ENCODE assay signal across 12 cellular contexts in the genomic region with DNA sequence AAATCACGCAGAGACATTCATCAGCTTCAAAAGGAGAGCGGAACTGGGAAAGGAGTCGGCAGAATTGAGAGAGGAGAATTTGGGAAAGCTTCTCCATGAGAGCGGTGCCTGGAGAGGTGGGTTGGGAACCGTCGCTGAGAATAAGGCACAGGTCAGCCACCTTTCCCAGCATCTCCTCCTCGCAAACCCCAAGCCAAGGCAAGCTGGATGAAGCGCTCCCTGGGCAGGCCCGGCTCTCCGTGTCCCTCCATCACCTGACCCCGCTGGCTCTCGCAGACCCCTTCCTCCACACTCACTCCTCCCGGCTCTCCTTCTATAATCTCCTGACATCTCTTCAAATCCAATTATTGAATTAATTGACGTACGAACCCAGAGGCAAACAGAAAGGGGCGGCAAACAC. TPM values are rescaled to one million over a fixed set of nuclear protein-coding genes. Genes with fewer than 3 reads are reported as not detected.
DNase-seq lines count a peak whose midpoint lies in the region; ATAC-seq and TF ChIP-seq lines count a peak whose summit lies in the region.
"Had no signal": no experiment of that assay in that cellular context is flagged by ENCODE, and none has a peak within 500 bp of the region (broad histone marks: within the 10 kb centered on the region; RNA-seq: fewer than 3 reads in every experiment).

No MANE protein-coding gene starts in this region.

- no peaks in the 10 kb centered on the region for H3K4me1 ChIP-seq in SK-N-SH (ENCODE audit: control insufficient read depth in 1 of 2, insufficient read depth in 2 of 2, low read depth in 1 of 2, low read length in 1 of 2)

- TF ChIP-seq RAD21 in SK-N-SH (IDR thresholded peaks at IDR 0.05; ENCODE audit: low read length) = no peak

- no peaks in the 10 kb centered on the region for H3K79me2 ChIP-seq in SK-N-SH (ENCODE audit: insufficient read depth)

- H3K9ac ChIP-seq in SK-N-SH = no peak overlapping the region

- H3K27ac Mint-ChIP-seq in activated T-cell treated with anti-CD3 and anti-CD28 coated beads, Interleukin-2, amount 50 U/mL, for 72 hours = no peak overlapping the region
- no peak overlapping the region for H3K27ac Mint-ChIP-seq in activated T-helper 17 cell treated with anti-CD3 and anti-CD28 coated beads, Interleukin-2, amount 50 U/mL, for 72 hours
- H3K27ac Mint-ChIP-seq in stimulated activated memory B cell treated with anti-CD40 and anti-IgM and Interleukin-4, amounts not matched to agents 10 μg/mL and 1 μg/mL and 100 μg/mL, for 72 hours = no peak overlapping the region

- ATAC-seq in activated T-cell treated with anti-CD3 and anti-CD28 coated beads, Interleukin-2, amount 50 U/mL, for 72 hours (replicated peaks in 1 of 2) = no peak
- ATAC-seq in activated T-helper 17 cell treated with anti-CD3 and anti-CD28 coated beads, Interleukin-2, amount 50 U/mL, for 72 hours (replicated peaks) = no peak
- no peak for ATAC-seq in stimulated activated memory B cell treated with anti-CD40 and anti-IgM and Interleukin-4, amounts not matched to agents 10 μg/mL and 1 μg/mL and 100 μg/mL, for 72 hours
- ATAC-seq in GM21526 (IDR thresholded peaks at IDR 0.05; ENCODE audit: low FRiP score, unreplicated experiment) = no peak
- ATAC-seq in HG03342 (IDR thresholded peaks at IDR 0.05; ENCODE audit: unreplicated experiment) = no peak

- no peak overlapping the region for H3K27ac ChIP-seq in SK-N-SH (ENCODE audit: low read depth in 2 of 2, low read length in 1 of 2)

- H3K4me2 ChIP-seq in SK-N-SH = no peak overlapping the region

- 90% methylated on average over 16 of the region's 16 CpGs for WGBS in SK-N-SH (ENCODE audit: low lambda C conversion rate)

- no peak overlapping the region for H3K4me3 ChIP-seq in SK-N-SH (ENCODE audit: low read depth in 2 of 2, low read length in 1 of 2)

- H3K4me1 Mint-ChIP-seq in activated T-cell treated with anti-CD3 and anti-CD28 coated beads, Interleukin-2, amount 50 U/mL, for 72 hours (ENCODE audit: low read depth) = peaks cover 30% of the 10 kb centered on the region
- peaks cover 16% of the 10 kb centered on the region for H3K4me1 Mint-ChIP-seq in activated T-helper 17 cell treated with anti-CD3 and anti-CD28 coated beads, Interleukin-2, amount 50 U/mL, for 72 hours
- peaks cover 36% of the 10 kb centered on the region for H3K4me1 Mint-ChIP-seq in stimulated activated memory B cell treated with anti-CD40 and anti-IgM and Interleukin-4, amounts not matched to agents 10 μg/mL and 1 μg/mL and 100 μg/mL, for 72 hours

- H4K20me1 ChIP-seq in SK-N-SH (ENCODE audit: insufficient read depth) = no peaks in the 10 kb centered on the region

- TF ChIP-seq EP300 in SK-N-SH (IDR thresholded peaks at IDR 0.05; ENCODE audit: borderline replicate concordance in 1 of 2, low read depth in 1 of 2, low read length in 1 of 2) = no peak

- POLR2A ChIA-PET in SK-N-SH (lab: Yijun Ruan, JAX) = no interaction called here

- no peaks in the 10 kb centered on the region for H3K36me3 ChIP-seq in SK-N-SH (replicated peaks in 1 of 2; ENCODE audit: control insufficient read depth in 1 of 2, insufficient read depth in 2 of 2, low read length in 1 of 2)

- H3K27me3 Mint-ChIP-seq in activated T-cell treated with anti-CD3 and anti-CD28 coated beads, Interleukin-2, amount 50 U/mL, for 72 hours (ENCODE audit: low read depth) = peaks cover 69% of the 10 kb centered on the region
- H3K27me3 Mint-ChIP-seq in activated T-helper 17 cell treated with anti-CD3 and anti-CD28 coated beads, Interleukin-2, amount 50 U/mL, for 72 hours = peaks cover 56% of the 10 kb centered on the region
- H3K27me3 Mint-ChIP-seq in stimulated activated memory B cell treated with anti-CD40 and anti-IgM and Interleukin-4, amounts not matched to agents 10 μg/mL and 1 μg/mL and 100 μg/mL, for 72 hours = peaks cover 86% of the 10 kb centered on the region

- no peaks in the 10 kb centered on the region for H3K9me3 Mint-ChIP-seq in activated T-cell treated with anti-CD3 and anti-CD28 coated beads, Interleukin-2, amount 50 U/mL, for 72 hours
- H3K9me3 Mint-ChIP-seq in activated T-helper 17 cell treated with anti-CD3 and anti-CD28 coated beads, Interleukin-2, amount 50 U/mL, for 72 hours = no peaks in the 10 kb centered on the region
- H3K9me3 Mint-ChIP-seq in stimulated activated memory B cell treated with anti-CD40 and anti-IgM and Interleukin-4, amounts not matched to agents 10 μg/mL and 1 μg/mL and 100 μg/mL, for 72 hours = no peaks in the 10 kb centered on the region

- no peaks in the 10 kb centered on the region for H3K9me3 ChIP-seq in SK-N-SH

- no peak for DNase-seq in activated T-cell treated with anti-CD3 and anti-CD28 coated beads, Interleukin-2, amount 50 U/mL, for 72 hours
- DNase-seq in activated T-cell treated with anti-CD3 and anti-CD28 coated beads, Interleukin-2, amount 50 U/mL, for 48 hours = no peak
- DNase-seq in iPS-NIHi11 (ENCODE audit: low spot score) (peak; percentile 52), SK-N-SH (no peak)
- DNase-seq: NCI-H1048 had no signal

- no peaks in the 10 kb centered on the region for H3F3A ChIP-seq in SK-N-SH (replicated peaks; ENCODE audit: insufficient read depth)

- H3K9me2 ChIP-seq in SK-N-SH = no peaks in the 10 kb centered on the region

- H3K36me3 Mint-ChIP-seq in activated T-cell treated with anti-CD3 and anti-CD28 coated beads, Interleukin-2, amount 50 U/mL, for 72 hours (ENCODE audit: insufficient read depth in 2 of 2) = peaks cover 0 to 2% of the 10 kb centered on the region in 2 donors
- H3K36me3 Mint-ChIP-seq in activated T-helper 17 cell treated with anti-CD3 and anti-CD28 coated beads, Interleukin-2, amount 50 U/mL, for 72 hours (ENCODE audit: low read depth) = peaks cover 5% of the 10 kb centered on the region
- no peaks in the 10 kb centered on the region for H3K36me3 Mint-ChIP-seq in stimulated activated memory B cell treated with anti-CD40 and anti-IgM and Interleukin-4, amounts not matched to agents 10 μg/mL and 1 μg/mL and 100 μg/mL, for 72 hours

- H3K4me3 Mint-ChIP-seq in activated T-cell treated with anti-CD3 and anti-CD28 coated beads, Interleukin-2, amount 50 U/mL, for 72 hours = peak overlapping the region; percentile 85 to 86
- peak overlapping the region; percentile 69 for H3K4me3 Mint-ChIP-seq in activated T-helper 17 cell treated with anti-CD3 and anti-CD28 coated beads, Interleukin-2, amount 50 U/mL, for 72 hours
- H3K4me3 Mint-ChIP-seq in stimulated activated memory B cell treated with anti-CD40 and anti-IgM and Interleukin-4, amounts not matched to agents 10 μg/mL and 1 μg/mL and 100 μg/mL, for 72 hours = peak overlapping the region; percentile 63

- TF ChIP-seq CTCF in SK-N-SH (IDR thresholded peaks at IDR 0.05) = no peak

- CTCF ChIA-PET in SK-N-SH (lab: Yijun Ruan, JAX) = interaction anchor here (0.8 to 28.9 kb wide), 4 partner anchors 9 to 152 kb away, joined by 3 to 760 read pairs (median 14); a partner anchor contains a TSS

- H2AFZ ChIP-seq in SK-N-SH (ENCODE audit: low read depth) = no peak overlapping the region

- H3K27me3 ChIP-seq in SK-N-SH (ENCODE audit: insufficient read depth) = peaks cover 46% of the 10 kb centered on the region

TF ChIP-seq in SK-N-SH, 30 proteins besides CTCF, POLR2A, EP300 and RAD21 (continues in another document):
- no peak for TF ChIP-seq RXRA (IDR thresholded peaks at IDR 0.05; ENCODE audit: borderline replicate concordance, low read depth)
- TF ChIP-seq FOSL2 (IDR thresholded peaks at IDR 0.05; ENCODE audit: borderline replicate concordance, low read depth) = no peak
- TF ChIP-seq TEAD4 (IDR thresholded peaks at IDR 0.05; ENCODE audit: borderline replicate concordance, insufficient read depth) = no peak
- TF ChIP-seq NFIC (IDR thresholded peaks at IDR 0.05; ENCODE audit: borderline replicate concordance) = no peak
- TF ChIP-seq JUND (IDR thresholded peaks at IDR 0.05) = no peak
- TF ChIP-seq, protein P1, sequence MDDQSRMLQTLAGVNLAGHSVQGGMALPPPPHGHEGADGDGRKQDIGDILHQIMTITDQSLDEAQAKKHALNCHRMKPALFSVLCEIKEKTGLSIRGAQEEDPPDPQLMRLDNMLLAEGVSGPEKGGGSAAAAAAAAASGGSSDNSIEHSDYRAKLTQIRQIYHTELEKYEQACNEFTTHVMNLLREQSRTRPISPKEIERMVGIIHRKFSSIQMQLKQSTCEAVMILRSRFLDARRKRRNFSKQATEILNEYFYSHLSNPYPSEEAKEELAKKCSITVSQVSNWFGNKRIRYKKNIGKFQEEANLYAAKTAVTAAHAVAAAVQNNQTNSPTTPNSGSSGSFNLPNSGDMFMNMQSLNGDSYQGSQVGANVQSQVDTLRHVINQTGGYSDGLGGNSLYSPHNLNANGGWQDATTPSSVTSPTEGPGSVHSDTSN (IDR thresholded peaks at IDR 0.05) = no peak
- no peak for TF ChIP-seq SMC3 (IDR thresholded peaks at IDR 0.05; ENCODE audit: low read depth, low read length)
- TF ChIP-seq MEF2A (IDR thresholded peaks at IDR 0.05; ENCODE audit: borderline replicate concordance, low read depth) = no peak
- TF ChIP-seq POLR2AphosphoS5 (IDR thresholded peaks at IDR 0.05; ENCODE audit: low read depth, low read length) = no peak
- no peak for TF ChIP-seq TCF12 (IDR thresholded peaks at IDR 0.05)
- TF ChIP-seq TAF1 (IDR thresholded peaks at IDR 0.05; ENCODE audit: borderline replicate concordance, low read depth, low read length) = no peak
- TF ChIP-seq CHD2 (IDR thresholded peaks at IDR 0.05; ENCODE audit: low read length, partially characterized antibody) = no peak
- TF ChIP-seq NRF1 (IDR thresholded peaks at IDR 0.05; ENCODE audit: low read depth, low read length) = no peak

RNA-seq across cellular contexts. Expression of a gene that starts 18.9 kb away (rescaled TPM):
- total RNA-seq in activated T-cell treated with anti-CD3 and anti-CD28 coated beads, Interleukin-2, amount 50 U/mL, for 72 hours = 100 to 1,000 TPM; 349 to 440 TPM
- total RNA-seq in activated T-helper 17 cell treated with anti-CD3 and anti-CD28 coated beads, Interleukin-2, amount 50 U/mL, for 72 hours = 100 to 1,000 TPM; 278 to 324 TPM
- polyA plus RNA-seq in SK-N-SH (2012; rRNA removed) = 309 and 319 TPM in 2 replicates
- polyA plus RNA-seq in SK-N-SH (2012; cell fraction: cytosol; rRNA removed) = 231 and 288 TPM in 2 replicates
- 116 and 117 TPM in 2 replicates for polyA plus RNA-seq in SK-N-SH (2012; cell fraction: nucleus; rRNA removed)

RNA-seq across cellular contexts. Expression of a gene that starts 32.5 kb away (rescaled TPM):
- 10 to 100 TPM; 60.1 to 71.3 TPM for total RNA-seq in activated T-cell treated with anti-CD3 and anti-CD28 coated beads, Interleukin-2, amount 50 U/mL, for 72 hours
- total RNA-seq in activated T-helper 17 cell treated with anti-CD3 and anti-CD28 coated beads, Interleukin-2, amount 50 U/mL, for 72 hours = 100 to 1,000 TPM in 1 of 2 donors, 10 to 100 TPM in 1; 29.6 to 118 TPM
- 72.1 and 130 TPM in 2 replicates for polyA plus RNA-seq in SK-N-SH (2012; rRNA removed)
- 43.0 and 60.7 TPM in 2 replicates for polyA plus RNA-seq in SK-N-SH (2012; cell fraction: cytosol; rRNA removed)
- polyA plus RNA-seq in SK-N-SH (2012; cell fraction: nucleus; rRNA removed) = 261 and 365 TPM in 2 replicates

RNA-seq across cellular contexts. Expression of a gene that starts 57.0 kb away (rescaled TPM):
- total RNA-seq in activated T-cell treated with anti-CD3 and anti-CD28 coated beads, Interleukin-2, amount 50 U/mL, for 72 hours = not detected
- not detected for total RNA-seq in activated T-helper 17 cell treated with anti-CD3 and anti-CD28 coated beads, Interleukin-2, amount 50 U/mL, for 72 hours
- not detected in 2 replicates for polyA plus RNA-seq in SK-N-SH (2012; rRNA removed)
- not detected in 2 replicates for polyA plus RNA-seq in SK-N-SH (2012; cell fraction: cytosol; rRNA removed)
- polyA plus RNA-seq in SK-N-SH (2012; cell fraction: nucleus; rRNA removed) = not detected in 2 replicates
- total RNA-seq: bronchial epithelial cell had no signal
- polyA plus RNA-seq: AG04450, thymus had no signal
